ENCODE assay signal across 8 cellular contexts in genomic region chrX:131812847-131813825, GRCh38.
DNase-seq lines count a peak whose midpoint lies in the region; ATAC-seq and TF ChIP-seq lines count a peak whose summit lies in the region.

No MANE protein-coding gene starts in this region.

- peaks cover 30% of the 10 kb centered on the region for H3K4me1 Mint-ChIP-seq in activated naive CD4-positive, alpha-beta T cell treated with anti-CD3 and anti-CD28 coated beads for 36 hours (ENCODE audit: low read depth)

- TF ChIP-seq CTCF in Panc1 (IDR thresholded peaks at IDR 0.05), result peak; percentile 36; the same call in 1 of the 2 replicates

- no peaks in the 10 kb centered on the region for H3K36me3 ChIP-seq in Panc1 (ENCODE audit: control insufficient read depth, insufficient read depth, low read length)

- peak overlapping the region; percentile 24 to 46; a peak in 3 of 4 replicates for H3K4me3 ChIP-seq in Panc1 (ENCODE audit: low read depth in 2 of 2, low read length in 2 of 2)

- peak overlapping the region; percentile 67 for H3K4me3 Mint-ChIP-seq in activated naive CD4-positive, alpha-beta T cell treated with anti-CD3 and anti-CD28 coated beads for 36 hours

- H3K27ac Mint-ChIP-seq in activated naive CD4-positive, alpha-beta T cell treated with anti-CD3 and anti-CD28 coated beads for 36 hours, result peak overlapping the region; percentile 89

- POLR2A ChIA-PET in Panc1 (lab: Charles Lee), result no interaction called here

- peak overlapping the region; percentile 78 for H3K27ac ChIP-seq in Panc1 (ENCODE audit: low read length)

- DNase-seq in Panc1 (ENCODE audit: low read depth, low spot score), result no peak
- DNase-seq in activated naive CD4-positive, alpha-beta T cell treated with anti-CD3 and anti-CD28 coated beads for 36 hours, result peak; percentile 79
- DNase-seq in hepatic stellate cell (ENCODE audit: low spot score), result peak; percentile 56
- peak; percentile 35 to 71 for DNase-seq in stimulated activated CD4-positive, alpha-beta T cell treated with anti-CD3 and anti-CD28 coated beads, Interleukin-2, amount 100 ng/mL, for 48 hours
- no peak for DNase-seq in HPDE6-E6E7 (ENCODE audit: extremely low spot score)
- no peak for DNase-seq in NCI-H146 (lab: John Stamatoyannopoulos, UW)

- ATAC-seq in GM18511 (IDR thresholded peaks at IDR 0.05; ENCODE audit: unreplicated experiment), result peak; percentile 88
- peak; percentile 86 for ATAC-seq in HG02763 (IDR thresholded peaks at IDR 0.05; ENCODE audit: unreplicated experiment)
- ATAC-seq in Panc1, result peak; percentile 83

- in situ Hi-C loops in Panc1 (cut with HindIII; ENCODE audit: low pct_unique_long_range_greater_than_20kb, low sequenced_read_pairs), result no loop called here

- no TSS peak for BruUV-seq in Panc1 (replicated peaks; lab: Mats Ljungman, UMichigan)

- H3K9me3 ChIP-seq in Panc1 (ENCODE audit: control insufficient read depth, insufficient read depth, low read depth, low read length), result no peaks in the 10 kb centered on the region

- CTCF ChIA-PET in Panc1 (lab: Charles Lee), result interaction anchor here (0.9 kb wide), 1 partner anchor 1237 kb away, joined by 3 read pairs; no protein-coding TSS in a partner anchor
- CTCF ChIA-PET in activated naive CD4-positive, alpha-beta T cell treated with anti-CD3 and anti-CD28 coated beads for 36 hours (lab: Charles Lee), result interaction anchor here (1.2 to 2.3 kb wide), 2 partner anchors 15 to 211 kb away, joined by 3 to 8 read pairs; no protein-coding TSS in a partner anchor

- intact Hi-C loops in Panc1 (cut with micrococcal nuclease; ENCODE audit: unreplicated experiment), result no loop called here
- intact Hi-C loops in activated naive CD4-positive, alpha-beta T cell treated with anti-CD3 and anti-CD28 coated beads for 36 hours (cut with micrococcal nuclease), result loop anchor here (2.0 to 10.0 kb wide), 6 partner anchors 676 to 1828 kb away; partner anchors contain the start of genes BCORL1, ENOX2, MBNL3 and SLC25A14

- H3K9me3 Mint-ChIP-seq in activated naive CD4-positive, alpha-beta T cell treated with anti-CD3 and anti-CD28 coated beads for 36 hours, result peaks cover 2% of the 10 kb centered on the region

- peaks cover 11% of the 10 kb centered on the region for H3K36me3 Mint-ChIP-seq in activated naive CD4-positive, alpha-beta T cell treated with anti-CD3 and anti-CD28 coated beads for 36 hours (ENCODE audit: low read depth)

- no peaks in the 10 kb centered on the region for H3K27me3 Mint-ChIP-seq in activated naive CD4-positive, alpha-beta T cell treated with anti-CD3 and anti-CD28 coated beads for 36 hours (ENCODE audit: low read depth)

- H3K4me1 ChIP-seq in Panc1 (ENCODE audit: control insufficient read depth, insufficient read depth, low read length), result peaks cover 8% of the 10 kb centered on the region

- no peaks in the 10 kb centered on the region for H3K27me3 ChIP-seq in Panc1 (ENCODE audit: control insufficient read depth, insufficient read depth, low read length)

Comparison
In these comparisons a context has a peak if more than half of its experiments do, and no peak if none do; other contexts are left out.
1. DNase-seq: peak in activated naive CD4-positive, alpha-beta T cell treated with anti-CD3 and anti-CD28 coated beads for 36 hours (single experiment), hepatic stellate cell (single experiment) and stimulated activated CD4-positive, alpha-beta T cell treated with anti-CD3 and anti-CD28 coated beads, Interleukin-2, amount 100 ng/mL, for 48 hours (2 of 2); none in Panc1 (single experiment), HPDE6-E6E7 (single experiment) and NCI-H146 (single experiment).
2. Peak in every context shown above with its lines, with median percentiles within 50 percentile points of each other: ATAC-seq.